Comparison of ENCODE assay signal across 20 cellular contexts in the genomic region with DNA sequence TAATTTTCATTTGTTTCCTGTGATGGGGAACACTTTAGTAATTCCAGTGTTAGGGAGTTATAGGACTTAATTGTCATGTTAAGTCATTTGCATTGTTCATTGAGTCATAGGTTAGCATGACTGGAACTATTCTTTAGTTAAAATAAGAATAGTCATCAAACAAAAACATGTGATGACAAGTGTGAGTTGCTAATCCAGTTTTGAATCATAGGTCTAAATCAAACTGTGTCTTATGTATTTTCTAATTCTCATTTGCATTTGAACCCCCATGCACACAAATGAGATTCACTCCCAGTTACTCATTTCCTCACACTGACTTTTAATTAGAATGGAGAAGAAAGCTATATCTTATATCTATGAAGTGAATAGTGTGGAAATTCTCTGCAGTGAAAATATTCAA.
"Had no signal": no experiment of that assay in that cellular context is flagged by ENCODE, and none has a peak within 500 bp of the region (broad histone marks: within the 10 kb centered on the region; RNA-seq: fewer than 3 reads in every experiment).

No MANE protein-coding gene starts in this region.

- H3K27me3 ChIP-seq: heart left ventricle, neutrophil, right lobe of liver, spleen, stomach, transverse colon had no signal

- H3K36me3 Mint-ChIP-seq: naive thymus-derived CD8-positive, alpha-beta T cell; stimulated activated naive B cell treated with anti-CD40 and anti-IgM and Interleukin-4, amounts not matched to agents 10 μg/mL and 1 μg/mL and 100 μg/mL, for 72 hours had no signal

- H3K27me3 Mint-ChIP-seq: dendritic cell treated with granulocyte-macrophage colony-stimulating factor and Interleukin-4, amounts not matched to agents 40 ng/mL and 50 ng/mL, for 4 days; effector memory CD8-positive, alpha-beta T cell; naive thymus-derived CD8-positive, alpha-beta T cell; stimulated activated naive B cell treated with anti-CD40 and anti-IgM and Interleukin-4, amounts not matched to agents 10 μg/mL and 1 μg/mL and 100 μg/mL, for 72 hours had no signal

- H3K4me1 Mint-ChIP-seq: naive thymus-derived CD8-positive, alpha-beta T cell; stimulated activated naive B cell treated with anti-CD40 and anti-IgM and Interleukin-4, amounts not matched to agents 10 μg/mL and 1 μg/mL and 100 μg/mL, for 72 hours had no signal

- H3K4me3 Mint-ChIP-seq: dendritic cell treated with granulocyte-macrophage colony-stimulating factor and Interleukin-4, amounts not matched to agents 40 ng/mL and 50 ng/mL, for 4 days; effector memory CD8-positive, alpha-beta T cell; naive thymus-derived CD8-positive, alpha-beta T cell; stimulated activated naive B cell treated with anti-CD40 and anti-IgM and Interleukin-4, amounts not matched to agents 10 μg/mL and 1 μg/mL and 100 μg/mL, for 72 hours had no signal

- H3K27ac ChIP-seq: heart left ventricle, neutrophil, psoas muscle, right lobe of liver, spleen, stomach, thoracic aorta, transverse colon had no signal

- H3K9me3 ChIP-seq: neutrophil, psoas muscle, right lobe of liver, thoracic aorta, transverse colon had no signal

- H3K4me3 ChIP-seq: heart left ventricle, mucosa of descending colon, psoas muscle, right lobe of liver, spleen, stomach, thoracic aorta, transverse colon had no signal

- H3K27ac Mint-ChIP-seq: dendritic cell treated with granulocyte-macrophage colony-stimulating factor and Interleukin-4, amounts not matched to agents 40 ng/mL and 50 ng/mL, for 4 days; effector memory CD8-positive, alpha-beta T cell; naive thymus-derived CD8-positive, alpha-beta T cell; stimulated activated naive B cell treated with anti-CD40 and anti-IgM and Interleukin-4, amounts not matched to agents 10 μg/mL and 1 μg/mL and 100 μg/mL, for 72 hours had no signal

- H3K4me1 ChIP-seq: heart left ventricle, psoas muscle, right lobe of liver, spleen, stomach, transverse colon had no signal

- ATAC-seq: effector memory CD8-positive, alpha-beta T cell; heart left ventricle; mucosa of descending colon; naive thymus-derived CD8-positive, alpha-beta T cell; psoas muscle; right lobe of liver; stimulated activated naive B cell treated with anti-CD40 and anti-IgM and Interleukin-4, amounts not matched to agents 10 μg/mL and 1 μg/mL and 100 μg/mL, for 72 hours had no signal

- DNase-seq: effector memory CD8-positive, alpha-beta T cell; erythroblast; heart left ventricle; hippocampal formation; kidney glomerular epithelial cell; mucosa of descending colon; naive thymus-derived CD8-positive, alpha-beta T cell; psoas muscle; retina; right lobe of liver; spleen; stimulated activated CD4-positive, alpha-beta T cell treated with anti-CD3 and anti-CD28 coated beads, Interleukin-2, amount 100 ng/mL, for 24 hours; stimulated activated CD4-positive, alpha-beta T cell treated with anti-CD3 and anti-CD28 coated beads, Interleukin-4, amount 100 ng/mL, for 4 hours; stimulated activated naive B cell treated with anti-CD40 and anti-IgM and Interleukin-4, amounts not matched to agents 10 μg/mL and 1 μg/mL and 100 μg/mL, for 72 hours; stomach; substantia nigra; transverse colon had no signal

- H3K36me3 ChIP-seq: heart left ventricle, neutrophil, right lobe of liver, spleen, stomach, thoracic aorta, transverse colon had no signal
